Comparison of ENCODE assay signal across 14 cellular contexts in genomic region chr10:43401627-43402026, GRCh38. TPM values are rescaled to one million over a fixed set of nuclear protein-coding genes. Genes with fewer than 3 reads are reported as not detected.
A peak's percentile ranks its signal among the peaks of the same experiment; 100 is the strongest.
DNase-seq lines count a peak whose midpoint lies in the region; ATAC-seq and TF ChIP-seq lines count a peak whose summit lies in the region.
"Had no signal": no experiment of that assay in that cellular context is flagged by ENCODE, and none has a peak within 500 bp of the region (broad histone marks: within the 10 kb centered on the region; RNA-seq: fewer than 3 reads in every experiment).

No MANE protein-coding gene starts in this region.

- no peaks in the 10 kb centered on the region for H3K9me3 ChIP-seq in SK-N-MC (ENCODE audit: low read depth, low read length)
- H3K9me3 ChIP-seq: right atrium auricular region had no signal

- DNase-seq in activated naive CD4-positive, alpha-beta T cell treated with anti-CD3 and anti-CD28 coated beads, Interleukin-2, amount 10 ng/mL, durations not matched to agents 7 days and 5 days, result no peak
- no peak for DNase-seq in activated naive CD4-positive, alpha-beta T cell (lab: John Stamatoyannopoulos, UW)
- DNase-seq in SK-N-MC (ENCODE audit: low read depth, low spot score), result no peak
- DNase-seq in glutamatergic neuron, result peak; percentile 28
- DNase-seq in stimulated activated effector memory CD8-positive, alpha-beta T cell treated with anti-CD3 and anti-CD28 coated beads, Interleukin-12 subunit alpha, Interleukin-12 subunit beta, amount 100 ng/mL, for 72 hours (ENCODE audit: low spot score in 2 of 2), result no peak
- no peak for DNase-seq in stimulated activated CD4-positive, alpha-beta T cell treated with anti-CD3 and anti-CD28 coated beads, Interleukin-15, amount 100 ng/mL, for 24 hours
- DNase-seq in nucleus accumbens (lab: John Stamatoyannopoulos, UW), result no peak
- DNase-seq in NCI-H82 (lab: John Stamatoyannopoulos, UW), result no peak
- DNase-seq: activated CD8-positive, alpha-beta memory T cell treated with anti-CD3 and anti-CD28 coated beads, Interleukin-2, amount 50 U/mL, for 48 hours; left cardiac atrium; NCI-H187; stimulated activated CD8-positive, alpha-beta memory T cell treated with anti-CD3 and anti-CD28 coated beads, Interleukin-4, amount 100 ng/mL, for 48 hours had no signal

- H3K36me3 Mint-ChIP-seq in activated naive CD4-positive, alpha-beta T cell treated with anti-CD3 and anti-CD28 coated beads, Interleukin-2, amount 10 ng/mL, durations not matched to agents 7 days and 5 days, result peaks cover 66% of the 10 kb centered on the region
- H3K36me3 Mint-ChIP-seq in glutamatergic neuron (ENCODE audit: unreplicated experiment), result no peaks in the 10 kb centered on the region
- peaks cover 100% of the 10 kb centered on the region for H3K36me3 Mint-ChIP-seq in stimulated activated effector memory CD8-positive, alpha-beta T cell treated with anti-CD3 and anti-CD28 coated beads, Interleukin-12 subunit alpha, Interleukin-12 subunit beta, amount 100 ng/mL, for 72 hours

- peak overlapping the region; percentile 62 for H3K27ac ChIP-seq in SK-N-MC
- H3K27ac ChIP-seq: C4-2B, right atrium auricular region had no signal

- H3K9me3 Mint-ChIP-seq in activated naive CD4-positive, alpha-beta T cell treated with anti-CD3 and anti-CD28 coated beads, Interleukin-2, amount 10 ng/mL, durations not matched to agents 7 days and 5 days, result no peaks in the 10 kb centered on the region
- peaks cover 5% of the 10 kb centered on the region for H3K9me3 Mint-ChIP-seq in glutamatergic neuron (ENCODE audit: unreplicated experiment)
- H3K9me3 Mint-ChIP-seq in stimulated activated effector memory CD8-positive, alpha-beta T cell treated with anti-CD3 and anti-CD28 coated beads, Interleukin-12 subunit alpha, Interleukin-12 subunit beta, amount 100 ng/mL, for 72 hours, result no peaks in the 10 kb centered on the region

- peaks cover 14% of the 10 kb centered on the region for H3K36me3 ChIP-seq in SK-N-MC (ENCODE audit: insufficient read depth, low read length)

- H3K4me3 ChIP-seq in SK-N-MC, result peak overlapping the region; percentile 38; the same call in 1 of the 2 replicates
- H3K4me3 ChIP-seq: right atrium auricular region had no signal

- TF ChIP-seq CTCF in glutamatergic neuron (IDR thresholded peaks at IDR 0.05; ENCODE audit: partially characterized antibody, unreplicated experiment), result no peak

- peak overlapping the region; percentile 53 for H3K27ac Mint-ChIP-seq in activated naive CD4-positive, alpha-beta T cell treated with anti-CD3 and anti-CD28 coated beads, Interleukin-2, amount 10 ng/mL, durations not matched to agents 7 days and 5 days
- H3K27ac Mint-ChIP-seq in glutamatergic neuron (ENCODE audit: unreplicated experiment), result no peak overlapping the region
- peak overlapping the region; percentile 99 for H3K27ac Mint-ChIP-seq in stimulated activated effector memory CD8-positive, alpha-beta T cell treated with anti-CD3 and anti-CD28 coated beads, Interleukin-12 subunit alpha, Interleukin-12 subunit beta, amount 100 ng/mL, for 72 hours

- H3K4me1 Mint-ChIP-seq in activated naive CD4-positive, alpha-beta T cell treated with anti-CD3 and anti-CD28 coated beads, Interleukin-2, amount 10 ng/mL, durations not matched to agents 7 days and 5 days, result peaks cover 68% of the 10 kb centered on the region
- peaks cover 13% of the 10 kb centered on the region for H3K4me1 Mint-ChIP-seq in glutamatergic neuron (ENCODE audit: low read depth, unreplicated experiment)
- peaks cover 69% of the 10 kb centered on the region for H3K4me1 Mint-ChIP-seq in stimulated activated effector memory CD8-positive, alpha-beta T cell treated with anti-CD3 and anti-CD28 coated beads, Interleukin-12 subunit alpha, Interleukin-12 subunit beta, amount 100 ng/mL, for 72 hours

- no peak for ATAC-seq in stimulated activated effector memory CD8-positive, alpha-beta T cell treated with anti-CD3 and anti-CD28 coated beads, Interleukin-12 subunit alpha, Interleukin-12 subunit beta, amount 100 ng/mL, for 72 hours
- ATAC-seq: left cardiac atrium had no signal

- peak overlapping the region; percentile 27 for H3K4me3 Mint-ChIP-seq in activated naive CD4-positive, alpha-beta T cell treated with anti-CD3 and anti-CD28 coated beads, Interleukin-2, amount 10 ng/mL, durations not matched to agents 7 days and 5 days
- H3K4me3 Mint-ChIP-seq in glutamatergic neuron (ENCODE audit: unreplicated experiment), result no peak overlapping the region
- peak overlapping the region; percentile 96 for H3K4me3 Mint-ChIP-seq in stimulated activated effector memory CD8-positive, alpha-beta T cell treated with anti-CD3 and anti-CD28 coated beads, Interleukin-12 subunit alpha, Interleukin-12 subunit beta, amount 100 ng/mL, for 72 hours

- H3K27me3 Mint-ChIP-seq in activated naive CD4-positive, alpha-beta T cell treated with anti-CD3 and anti-CD28 coated beads, Interleukin-2, amount 10 ng/mL, durations not matched to agents 7 days and 5 days, result no peaks in the 10 kb centered on the region
- peaks cover 2% of the 10 kb centered on the region for H3K27me3 Mint-ChIP-seq in glutamatergic neuron (ENCODE audit: unreplicated experiment)

- CTCF ChIA-PET in activated naive CD4-positive, alpha-beta T cell treated with anti-CD3 and anti-CD28 coated beads, Interleukin-2, amount 10 ng/mL, durations not matched to agents 7 days and 5 days (lab: Charles Lee), result interaction anchor here (0.7 kb wide), 1 partner anchor 27 kb away, joined by 5 read pairs; no protein-coding TSS in a partner anchor

- no peak overlapping the region for H3K9ac ChIP-seq in SK-N-MC (ENCODE audit: insufficient read length)

RNA-seq across cellular contexts. Expression of gene HNRNPF, which starts 7.4 kb away (rescaled TPM):
- total RNA-seq in glutamatergic neuron (ENCODE audit: unreplicated experiment), result 99.7 TPM

RNA-seq across cellular contexts. Expression of gene FXYD4, which starts 30.2 kb away (rescaled TPM):
- total RNA-seq in glutamatergic neuron (ENCODE audit: unreplicated experiment), result not detected
- total RNA-seq: left cardiac atrium, right atrium auricular region had no signal

RNA-seq across cellular contexts. Expression of gene ZNF487, which starts 35.3 kb away (rescaled TPM):
- total RNA-seq in glutamatergic neuron (ENCODE audit: unreplicated experiment), result 2.1 TPM
